In genomic region chr1:201785291-201785690, GRCh38 we compare ENCODE assay signal across 1 cellular context.
TF ChIP-seq lines count a peak whose summit lies in the region.

No MANE protein-coding gene starts in this region.

TF ChIP-seq in SK-N-SH, 30 proteins besides CTCF, POLR2A, EP300 and RAD21 (continued from another document):
- TF ChIP-seq ZBTB33 (IDR thresholded peaks at IDR 0.05; ENCODE audit: borderline replicate concordance, low read depth) (no peak), MEF2A (IDR thresholded peaks at IDR 0.05; ENCODE audit: borderline replicate concordance, low read depth) (no peak), CHD2 (IDR thresholded peaks at IDR 0.05; ENCODE audit: low read length, partially characterized antibody) (no peak)
